12 cellular contexts compared by ENCODE assay signal in the genomic region with DNA sequence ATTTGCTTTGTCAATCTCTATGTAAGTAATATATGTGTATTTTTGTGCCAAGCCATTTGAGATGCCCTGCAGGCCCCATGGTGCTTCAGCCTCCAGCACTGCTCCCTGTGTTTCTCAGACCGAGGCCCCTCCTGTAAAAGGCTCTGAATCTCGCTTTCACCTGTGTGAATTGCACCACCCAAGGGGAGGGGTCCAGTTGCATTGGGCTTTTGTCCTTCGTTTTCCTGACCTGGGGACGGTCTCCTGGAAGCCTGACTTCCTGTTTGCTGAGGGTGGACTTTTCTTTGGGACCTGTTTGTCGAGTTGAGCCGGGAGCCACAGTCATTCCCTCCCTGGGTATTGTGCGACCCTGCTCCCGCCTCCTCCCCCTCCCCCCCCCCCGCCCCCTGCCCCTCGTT. TPM values are rescaled to one million over a fixed set of nuclear protein-coding genes. Genes with fewer than 3 reads are reported as not detected.
A peak's percentile ranks its signal among the peaks of the same experiment; 100 is the strongest.
DNase-seq lines count a peak whose midpoint lies in the region; ATAC-seq and TF ChIP-seq lines count a peak whose summit lies in the region.
"Had no signal": no experiment of that assay in that cellular context is flagged by ENCODE, and none has a peak within 500 bp of the region (broad histone marks: within the 10 kb centered on the region; RNA-seq: fewer than 3 reads in every experiment).

No MANE protein-coding gene starts in this region.

- no peaks in the 10 kb centered on the region for H3K9me3 Mint-ChIP-seq in Calu3 (ENCODE audit: low read depth, unreplicated experiment)

- no peak for ATAC-seq in GM18517 (IDR thresholded peaks at IDR 0.05; ENCODE audit: unreplicated experiment)
- no peak for ATAC-seq in HG03442 (IDR thresholded peaks at IDR 0.05; ENCODE audit: unreplicated experiment)
- ATAC-seq: activated CD4-positive, CD25-positive, alpha-beta regulatory T cell treated with anti-CD3 and anti-CD28 coated beads, Interleukin-2, amount 50 U/mL, for 24 hours; HCT116; naive thymus-derived CD8-positive, alpha-beta T cell had no signal

- no TSS peak for BruUV-seq in Calu3 (replicated peaks; lab: Mats Ljungman, UMichigan)

- no peak for TF ChIP-seq CTCF in Calu3 (IDR thresholded peaks at IDR 0.05; ENCODE audit: unreplicated experiment)
- no peak for TF ChIP-seq CTCF in osteoblast (IDR thresholded peaks at IDR 0.05; ENCODE audit: extremely low read depth, low read depth, low read length)

- peaks cover 10% of the 10 kb centered on the region for H3K36me3 Mint-ChIP-seq in Calu3 (ENCODE audit: insufficient read depth, unreplicated experiment)
- H3K36me3 Mint-ChIP-seq: naive thymus-derived CD8-positive, alpha-beta T cell had no signal

- H3K9ac ChIP-seq in duodenal mucosa (ENCODE audit: low read depth in 1 of 2, low read length in 2 of 2), result no peak overlapping the region

- H3K4me2 ChIP-seq in osteoblast (ENCODE audit: insufficient read depth, low read length), result no peak overlapping the region

- peaks cover 82% of the 10 kb centered on the region for H3K79me2 ChIP-seq in osteoblast (ENCODE audit: insufficient read depth, low read length)

- peak; percentile 73 for DNase-seq in Calu3
- peak; percentile 39 for DNase-seq in HuH-7.5 (ENCODE audit: low spot score)
- DNase-seq in osteoblast (ENCODE audit: insufficient read length, low spot score, missing footprints), result peak; percentile 38
- no peak for DNase-seq in A172 (ENCODE audit: low spot score)
- no peak for DNase-seq in T1000 (lab: John Stamatoyannopoulos, UW)
- DNase-seq: NK-92 treated with Interleukin-12 subunit alpha and Interleukin-12 subunit beta, amount 100 ng/mL, for 24 hours had no signal

- peaks cover 57 to 59% of the 10 kb centered on the region in 2 donors for H3K4me1 ChIP-seq in duodenal mucosa (ENCODE audit: control insufficient read depth in 1 of 2, insufficient read depth in 2 of 2, low read length in 2 of 2)
- H3K4me1 ChIP-seq in osteoblast (ENCODE audit: insufficient read depth, low read length), result peaks cover 7% of the 10 kb centered on the region

- intact Hi-C loops in Calu3 (cut with micrococcal nuclease; ENCODE audit: unreplicated experiment), result no loop called here

- H3K27ac Mint-ChIP-seq in Calu3 (ENCODE audit: unreplicated experiment), result peak overlapping the region; percentile 48

- H3K9me3 ChIP-seq in duodenal mucosa (ENCODE audit: control insufficient read depth in 1 of 2, low read length in 2 of 2), result no peaks in the 10 kb centered on the region
- no peaks in the 10 kb centered on the region for H3K9me3 ChIP-seq in osteoblast (ENCODE audit: low read depth, low read length)

- peak overlapping the region; percentile 55 for H3K27ac ChIP-seq in duodenal mucosa (ENCODE audit: low read depth, low read length)
- H3K27ac ChIP-seq in osteoblast (ENCODE audit: low read depth, low read length), result no peak overlapping the region

- peaks cover 54% of the 10 kb centered on the region for H3K4me1 Mint-ChIP-seq in Calu3 (ENCODE audit: low read depth, unreplicated experiment)
- H3K4me1 Mint-ChIP-seq: naive thymus-derived CD8-positive, alpha-beta T cell had no signal

- H3K4me3 Mint-ChIP-seq in Calu3 (ENCODE audit: low read depth, unreplicated experiment), result peak overlapping the region; percentile 59

- no peak overlapping the region for H3K4me3 ChIP-seq in duodenal mucosa (ENCODE audit: low read depth in 1 of 2, low read length in 2 of 2)
- H3K4me3 ChIP-seq in osteoblast (ENCODE audit: insufficient read depth, low read length), result no peak overlapping the region

- no peak overlapping the region for H2AFZ ChIP-seq in osteoblast (ENCODE audit: low read length)

- CTCF ChIA-PET in Calu3 (lab: Charles Lee), result interaction anchor here (1.0 to 1.3 kb wide), 2 partner anchors 9 kb away, joined by 4 to 6 read pairs; no protein-coding TSS in a partner anchor

- no peaks in the 10 kb centered on the region for H3K27me3 ChIP-seq in duodenal mucosa (ENCODE audit: control insufficient read depth in 1 of 2, insufficient read depth in 2 of 2, low read length in 2 of 2)
- H3K27me3 ChIP-seq in osteoblast (ENCODE audit: insufficient read depth, low read length), result no peaks in the 10 kb centered on the region

- H3K27me3 Mint-ChIP-seq in Calu3 (ENCODE audit: unreplicated experiment), result no peaks in the 10 kb centered on the region

- H3K36me3 ChIP-seq in duodenal mucosa (ENCODE audit: control insufficient read depth in 1 of 2, insufficient read depth in 2 of 2, low read length in 2 of 2) (no peaks in the 10 kb centered on the region), osteoblast (ENCODE audit: insufficient read depth, low read length) (no peaks in the 10 kb centered on the region)

- peaks cover 70% of the 10 kb centered on the region for H4K20me1 ChIP-seq in osteoblast (ENCODE audit: insufficient read depth, low read length)

RNA-seq across cellular contexts. Expression of a gene that starts 48.9 kb away (rescaled TPM):
- total RNA-seq in Calu3 (2022), result 56.4 and 63.8 TPM in 2 replicates
- 18.5 and 19.7 TPM in 2 replicates for total RNA-seq in osteoblast
- 13.9 and 14.7 TPM in 2 replicates for total RNA-seq in A172 (2014; rRNA removed; shearing (Covaris generic))

Comparison
In these comparisons a context has a peak if more than half of its experiments do, and no peak if none do; other contexts are left out.
1. DNase-seq: peak in Calu3 (single experiment), HuH-7.5 (single experiment) and osteoblast (single experiment); none in A172 (single experiment) and T1000 (single experiment).